ENCODE assay signal across 1 cellular context in genomic region chr7:99408347-99409191, GRCh38.
TF ChIP-seq lines count a peak whose summit lies in the region.

TSS of gene BUD31 (plus strand) at chr7:99408969. CDS start at chr7:99411093, 2,124 bp downstream.
A gene with protein sequence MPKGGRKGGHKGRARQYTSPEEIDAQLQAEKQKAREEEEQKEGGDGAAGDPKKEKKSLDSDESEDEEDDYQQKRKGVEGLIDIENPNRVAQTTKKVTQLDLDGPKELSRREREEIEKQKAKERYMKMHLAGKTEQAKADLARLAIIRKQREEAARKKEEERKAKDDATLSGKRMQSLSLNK (minus strand): TSS chr7:99408597. CDS start chr7:99408548, 49 bp downstream.

TF ChIP-seq in HEK293, 187 proteins besides CTCF, POLR2A, EP300 and RAD21 (continued from another document and continues in another):
- peak; percentile 23; the same call in 1 of the 2 replicates for TF ChIP-seq PRDM6 (tag by site-specific recombination; IDR thresholded peaks at IDR 0.05)
- no peak for TF ChIP-seq ZNF175 (tag by site-specific recombination; IDR thresholded peaks at IDR 0.05)
- peak; percentile 55 for TF ChIP-seq ZNF341 (tag by site-specific recombination; IDR thresholded peaks at IDR 0.05; ENCODE audit: low read depth)
- peak; percentile 60 for TF ChIP-seq KLF16 (tag by site-specific recombination; IDR thresholded peaks at IDR 0.05)
- TF ChIP-seq HOXC10 (CRISPR knock-in tag; IDR thresholded peaks at IDR 0.05) = no peak
- peak; percentile 61; the same call in 1 of the 2 replicates for TF ChIP-seq ZNF76 (tag by site-specific recombination; IDR thresholded peaks at IDR 0.05; ENCODE audit: borderline replicate concordance, low read depth)
- no peak for TF ChIP-seq ZNF521 (tag by site-specific recombination; IDR thresholded peaks at IDR 0.05)
- TF ChIP-seq OVOL3 (tag by site-specific recombination; IDR thresholded peaks at IDR 0.05) = 0 out of 2 replicates have a peak, but pooled peaks have one; percentile 12
- TF ChIP-seq ZNF239 (tag by site-specific recombination; IDR thresholded peaks at IDR 0.05) = no peak
- 0 out of 2 replicates have a peak, but pooled peaks have one; percentile 20 for TF ChIP-seq ZNF10 (tag by site-specific recombination; IDR thresholded peaks at IDR 0.05)
- peak; percentile 42; the same call in 1 of the 2 replicates for TF ChIP-seq INSM2 (tag by site-specific recombination; IDR thresholded peaks at IDR 0.05)
- peak; percentile 95 for TF ChIP-seq KLF8 (tag by site-specific recombination; IDR thresholded peaks at IDR 0.05)
- no peak for TF ChIP-seq ZNF707 (tag by site-specific recombination; IDR thresholded peaks at IDR 0.05)
- no peak for TF ChIP-seq RBAK (tag by site-specific recombination; IDR thresholded peaks at IDR 0.05)
- no peak for TF ChIP-seq ZNF830 (tag by site-specific recombination; IDR thresholded peaks at IDR 0.05; ENCODE audit: low read depth)
- peak; percentile 86 for TF ChIP-seq YY2 (tag by site-specific recombination; IDR thresholded peaks at IDR 0.05)
- TF ChIP-seq ZNF302 (tag by site-specific recombination; IDR thresholded peaks at IDR 0.05; ENCODE audit: low read depth) = no peak
- TF ChIP-seq KLF10 (tag by site-specific recombination; IDR thresholded peaks at IDR 0.05) = peak; percentile 77
- TF ChIP-seq, protein P1, sequence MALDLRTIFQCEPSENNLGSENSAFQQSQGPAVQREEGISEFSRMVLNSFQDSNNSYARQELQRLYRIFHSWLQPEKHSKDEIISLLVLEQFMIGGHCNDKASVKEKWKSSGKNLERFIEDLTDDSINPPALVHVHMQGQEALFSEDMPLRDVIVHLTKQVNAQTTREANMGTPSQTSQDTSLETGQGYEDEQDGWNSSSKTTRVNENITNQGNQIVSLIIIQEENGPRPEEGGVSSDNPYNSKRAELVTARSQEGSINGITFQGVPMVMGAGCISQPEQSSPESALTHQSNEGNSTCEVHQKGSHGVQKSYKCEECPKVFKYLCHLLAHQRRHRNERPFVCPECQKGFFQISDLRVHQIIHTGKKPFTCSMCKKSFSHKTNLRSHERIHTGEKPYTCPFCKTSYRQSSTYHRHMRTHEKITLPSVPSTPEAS (tag by site-specific recombination; IDR thresholded peaks at IDR 0.05) = no peak
- no peak for TF ChIP-seq ZNF654 (tag by site-specific recombination; IDR thresholded peaks at IDR 0.05; ENCODE audit: low read depth)
- no peak for TF ChIP-seq ZNF510 (tag by site-specific recombination; IDR thresholded peaks at IDR 0.05; ENCODE audit: insufficient replicate concordance)
- 0 out of 2 replicates have a peak, but pooled peaks have one; percentile 26 for TF ChIP-seq ZNF558 (tag by site-specific recombination; IDR thresholded peaks at IDR 0.05)
- TF ChIP-seq ZNF792 (tag by site-specific recombination; IDR thresholded peaks at IDR 0.05) = no peak
- TF ChIP-seq ZSCAN30 (tag by site-specific recombination; IDR thresholded peaks at IDR 0.05) = peak; percentile 87
- TF ChIP-seq WT1 (tag by site-specific recombination; IDR thresholded peaks at IDR 0.05) = no peak
- TF ChIP-seq ZNF843 (tag by site-specific recombination; IDR thresholded peaks at IDR 0.05) = peak; percentile 79
- TF ChIP-seq BCL6B (tag by site-specific recombination; IDR thresholded peaks at IDR 0.05) = no peak
- TF ChIP-seq ZNF433 (tag by site-specific recombination; IDR thresholded peaks at IDR 0.05; ENCODE audit: low read depth) = no peak
- peak; percentile 57; the same call in 1 of the 2 replicates for TF ChIP-seq ZNF513 (tag by site-specific recombination; IDR thresholded peaks at IDR 0.05)
- no peak for TF ChIP-seq ZNF473 (tag by site-specific recombination; IDR thresholded peaks at IDR 0.05)
- peak; percentile 96 for TF ChIP-seq ATF2 (tag by site-specific recombination; IDR thresholded peaks at IDR 0.05; ENCODE audit: low read depth)
- TF ChIP-seq REPIN1 (tag by site-specific recombination; IDR thresholded peaks at IDR 0.05; ENCODE audit: low read depth) = no peak
- TF ChIP-seq ZSCAN16 (tag by site-specific recombination; IDR thresholded peaks at IDR 0.05) = no peak
- TF ChIP-seq, protein P2, sequence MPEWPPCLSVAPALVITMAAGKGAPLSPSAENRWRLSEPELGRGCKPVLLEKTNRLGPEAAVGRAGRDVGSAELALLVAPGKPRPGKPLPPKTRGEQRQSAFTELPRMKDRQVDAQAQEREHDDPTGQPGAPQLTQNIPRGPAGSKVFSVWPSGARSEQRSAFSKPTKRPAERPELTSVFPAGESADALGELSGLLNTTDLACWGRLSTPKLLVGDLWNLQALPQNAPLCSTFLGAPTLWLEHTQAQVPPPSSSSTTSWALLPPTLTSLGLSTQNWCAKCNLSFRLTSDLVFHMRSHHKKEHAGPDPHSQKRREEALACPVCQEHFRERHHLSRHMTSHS (tag by site-specific recombination; IDR thresholded peaks at IDR 0.05) = no peak
- no peak for TF ChIP-seq PBX3 (CRISPR knock-in tag; IDR thresholded peaks at IDR 0.05)
- no peak for TF ChIP-seq ZNF132 (tag by site-specific recombination; IDR thresholded peaks at IDR 0.05; ENCODE audit: borderline replicate concordance)
- TF ChIP-seq ZNF544 (tag by site-specific recombination; IDR thresholded peaks at IDR 0.05) = no peak
- peak; percentile 92 for TF ChIP-seq ZNF501 (tag by site-specific recombination; IDR thresholded peaks at IDR 0.05)
- no peak for TF ChIP-seq SETDB1 (IDR thresholded peaks at IDR 0.05; ENCODE audit: insufficient read length, low read length)
- peak; percentile 90 for TF ChIP-seq KLF17 (tag by site-specific recombination; IDR thresholded peaks at IDR 0.05)
- peak; percentile 90 for TF ChIP-seq SP7 (tag by site-specific recombination; IDR thresholded peaks at IDR 0.05)
- TF ChIP-seq ZNF426 (tag by site-specific recombination; IDR thresholded peaks at IDR 0.05) = no peak
- TF ChIP-seq, protein P3, sequence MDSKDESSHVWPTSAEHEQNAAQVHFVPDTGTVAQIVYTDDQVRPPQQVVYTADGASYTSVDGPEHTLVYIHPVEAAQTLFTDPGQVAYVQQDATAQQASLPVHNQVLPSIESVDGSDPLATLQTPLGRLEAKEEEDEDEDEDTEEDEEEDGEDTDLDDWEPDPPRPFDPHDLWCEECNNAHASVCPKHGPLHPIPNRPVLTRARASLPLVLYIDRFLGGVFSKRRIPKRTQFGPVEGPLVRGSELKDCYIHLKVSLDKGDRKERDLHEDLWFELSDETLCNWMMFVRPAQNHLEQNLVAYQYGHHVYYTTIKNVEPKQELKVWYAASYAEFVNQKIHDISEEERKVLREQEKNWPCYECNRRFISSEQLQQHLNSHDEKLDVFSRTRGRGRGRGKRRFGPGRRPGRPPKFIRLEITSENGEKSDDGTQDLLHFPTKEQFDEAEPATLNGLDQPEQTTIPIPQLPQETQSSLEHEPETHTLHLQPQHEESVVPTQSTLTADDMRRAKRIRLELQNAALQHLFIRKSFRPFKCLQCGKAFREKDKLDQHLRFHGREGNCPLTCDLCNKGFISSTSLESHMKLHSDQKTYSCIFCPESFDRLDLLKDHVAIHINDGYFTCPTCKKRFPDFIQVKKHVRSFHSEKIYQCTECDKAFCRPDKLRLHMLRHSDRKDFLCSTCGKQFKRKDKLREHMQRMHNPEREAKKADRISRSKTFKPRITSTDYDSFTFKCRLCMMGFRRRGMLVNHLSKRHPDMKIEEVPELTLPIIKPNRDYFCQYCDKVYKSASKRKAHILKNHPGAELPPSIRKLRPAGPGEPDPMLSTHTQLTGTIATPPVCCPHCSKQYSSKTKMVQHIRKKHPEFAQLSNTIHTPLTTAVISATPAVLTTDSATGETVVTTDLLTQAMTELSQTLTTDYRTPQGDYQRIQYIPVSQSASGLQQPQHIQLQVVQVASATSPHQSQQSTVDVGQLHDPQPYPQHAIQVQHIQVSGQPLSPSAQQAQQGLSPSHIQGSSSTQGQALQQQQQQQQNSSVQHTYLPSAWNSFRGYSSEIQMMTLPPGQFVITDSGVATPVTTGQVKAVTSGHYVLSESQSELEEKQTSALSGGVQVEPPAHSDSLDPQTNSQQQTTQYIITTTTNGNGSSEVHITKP (tag by site-specific recombination; IDR thresholded peaks at IDR 0.05) = peak; percentile 40; the same call in 1 of the 2 replicates
- peak; percentile 57 for TF ChIP-seq ZBTB6 (tag by site-specific recombination; IDR thresholded peaks at IDR 0.05)
- TF ChIP-seq SP2 (tag by site-specific recombination; IDR thresholded peaks at IDR 0.05) = peak; percentile 85
- no peak for TF ChIP-seq MYNN (tag by site-specific recombination; IDR thresholded peaks at IDR 0.05; ENCODE audit: borderline replicate concordance)
- no peak for TF ChIP-seq ZFP41 (tag by site-specific recombination; IDR thresholded peaks at IDR 0.05; ENCODE audit: borderline replicate concordance)
